ENCODE assay signal across 10 cellular contexts in the genomic region with DNA sequence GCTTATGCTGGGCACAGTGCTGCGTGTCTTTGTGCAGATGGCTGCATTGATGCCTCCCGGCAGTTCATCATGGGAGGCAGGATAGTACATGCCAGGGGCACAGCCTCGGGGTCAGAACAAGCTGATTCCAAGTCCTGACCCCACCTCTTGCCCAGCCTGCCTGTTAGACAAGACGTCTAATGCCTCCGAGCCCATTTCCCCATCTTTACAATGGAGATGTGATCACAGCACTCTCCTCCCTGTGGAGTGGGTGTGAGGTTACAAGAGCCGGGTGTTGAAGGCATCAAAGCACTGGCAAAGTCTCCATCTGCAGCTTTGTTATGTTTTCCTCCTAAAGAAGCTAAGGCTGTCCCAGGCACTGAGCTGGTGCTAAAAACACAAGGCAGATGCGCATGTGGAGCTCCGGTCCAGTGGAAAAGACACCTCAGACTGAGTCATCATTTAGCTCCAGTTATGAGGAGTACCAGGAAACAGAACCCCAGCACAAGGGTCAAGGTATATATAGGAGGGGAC.
DNase-seq lines count a peak whose midpoint lies in the region; ATAC-seq lines count a peak whose summit lies in the region.
"Had no signal": no experiment of that assay in that cellular context is flagged by ENCODE, and none has a peak within 500 bp of the region (broad histone marks: within the 10 kb centered on the region; RNA-seq: fewer than 3 reads in every experiment).

No MANE protein-coding gene starts in this region.

- peaks cover 65% of the 10 kb centered on the region for H3K79me1 ChIP-seq in trophoblast cell (ENCODE audit: low read length)

- H3K4me3 ChIP-seq in NT2/D1 (ENCODE audit: insufficient read length, low read depth), result no peak overlapping the region
- H3K4me3 ChIP-seq in trophoblast cell (ENCODE audit: low read depth, low read length), result no peak overlapping the region

- peaks cover 13% of the 10 kb centered on the region for H3K79me2 ChIP-seq in trophoblast cell (ENCODE audit: control insufficient read depth, insufficient read depth, low read length, poor library complexity)

- H3K4ac ChIP-seq in trophoblast cell (ENCODE audit: low read depth, low read length), result peak overlapping the region; percentile 1

- no peak overlapping the region for H2AFZ ChIP-seq in trophoblast cell (ENCODE audit: insufficient read depth, low read length, poor library complexity)

- H3K9me3 ChIP-seq in NT2/D1 (ENCODE audit: insufficient read depth, low read length) (no peaks in the 10 kb centered on the region), trophoblast cell (ENCODE audit: insufficient read depth, low read depth, low read length) (no peaks in the 10 kb centered on the region)

- peak overlapping the region; percentile 85 for H2BK120ac ChIP-seq in trophoblast cell (ENCODE audit: insufficient read depth, low read length, poor library complexity)

- H3K9ac ChIP-seq in NT2/D1 (ENCODE audit: insufficient read length, low read depth) (no peak overlapping the region), trophoblast cell (ENCODE audit: low read length) (no peak overlapping the region)

- no peak overlapping the region for H3K23ac ChIP-seq in trophoblast cell (ENCODE audit: low read length)

- no CpG with 5 or more reads among the region's 8 CpGs for WGBS in trophoblast cell (ENCODE audit: extremely low coverage, insufficient coverage, insufficient read length)

- H2BK12ac ChIP-seq in trophoblast cell (ENCODE audit: low read length), result peak overlapping the region; percentile 16

- H3K27ac ChIP-seq in trophoblast cell (ENCODE audit: low read depth, low read length), result peak overlapping the region; percentile 64

- H3K14ac ChIP-seq in trophoblast cell (ENCODE audit: low read length), result peak overlapping the region; percentile 86

- no peak for ATAC-seq in HG02884 (IDR thresholded peaks at IDR 0.05; ENCODE audit: unreplicated experiment)

- no peak overlapping the region for H4K12ac ChIP-seq in trophoblast cell (ENCODE audit: low read depth, low read length)

- peak overlapping the region; percentile 50 for H4K8ac ChIP-seq in trophoblast cell (ENCODE audit: low read depth, low read length)

- no peaks in the 10 kb centered on the region for H3K27me3 ChIP-seq in NT2/D1 (ENCODE audit: insufficient read depth, insufficient read length)
- no peaks in the 10 kb centered on the region for H3K27me3 ChIP-seq in trophoblast cell (ENCODE audit: insufficient read depth, low read length)

- DNase-seq in GM03348 (ENCODE audit: low spot score) (peak; percentile 72), NT2/D1 (ENCODE audit: low read depth, low spot score) (peak; percentile 56), fibroblast of gingiva (ENCODE audit: low read depth) (peak; percentile 75), trophoblast cell (peak; percentile 58 to 68), nucleus accumbens (lab: John Stamatoyannopoulos, UW) (no peak), HT-29 (ENCODE audit: low spot score) (no peak), NCI-H2227 (lab: John Stamatoyannopoulos, UW; ENCODE audit: unreplicated experiment) (no peak)
- DNase-seq: activated effector memory CD4-positive, alpha-beta T cell treated with Interleukin-2 at 50 U/mL for 16 hours; stimulated activated CD4-positive, alpha-beta T cell treated with anti-CD3 and anti-CD28 coated beads, Interleukin-1b, Interleukin-23, amount 100 ng/mL, for 48 hours had no signal

- H2BK5ac ChIP-seq in trophoblast cell (ENCODE audit: low read depth, low read length, poor library complexity), result peak overlapping the region; percentile 81

- peak overlapping the region; percentile 56 for H3K18ac ChIP-seq in trophoblast cell (ENCODE audit: low read length)

- H3K36me3 ChIP-seq in NT2/D1 (ENCODE audit: insufficient read depth, insufficient read length, low read length) (no peaks in the 10 kb centered on the region), trophoblast cell (ENCODE audit: control insufficient read depth in 1 of 2, insufficient read depth in 2 of 2, low read length in 2 of 2) (no peaks in the 10 kb centered on the region)

- peak overlapping the region; percentile 97 for H4K91ac ChIP-seq in trophoblast cell (ENCODE audit: low read depth, low read length)

- no peak overlapping the region for H3K4me2 ChIP-seq in trophoblast cell (ENCODE audit: low read length)

- peak overlapping the region; percentile 96 for H2AK5ac ChIP-seq in trophoblast cell (ENCODE audit: low read length)

- H3K4me1 ChIP-seq in NT2/D1 (ENCODE audit: insufficient read depth, insufficient read length) (peaks cover 10% of the 10 kb centered on the region), trophoblast cell (ENCODE audit: control insufficient read depth in 1 of 2, insufficient read depth in 2 of 2, low read length in 2 of 2) (peaks cover 47 to 55% of the 10 kb centered on the region in 2 experiments)

Comparison
In these comparisons a context has a peak if more than half of its experiments do, and no peak if none do; other contexts are left out.
1. DNase-seq: peak in GM03348 (single experiment), NT2/D1 (single experiment), fibroblast of gingiva (single experiment) and trophoblast cell (2 of 2); none in nucleus accumbens (0 of 56), HT-29 (single experiment) and NCI-H2227 (single experiment).